Comparison of ENCODE assay signal across 24 cellular contexts in genomic region chr17:48567209-48567608, GRCh38. TPM values are rescaled to one million over a fixed set of nuclear protein-coding genes. Genes with fewer than 3 reads are reported as not detected.
DNase-seq lines count a peak whose midpoint lies in the region; ATAC-seq, FAIRE-seq and TF ChIP-seq lines count a peak whose summit lies in the region.
"Had no signal": no experiment of that assay in that cellular context is flagged by ENCODE, and none has a peak within 500 bp of the region (broad histone marks: within the 10 kb centered on the region; RNA-seq: fewer than 3 reads in every experiment).

No MANE protein-coding gene starts in this region.

- no peak overlapping the region for H3K4me3 ChIP-seq in HEK293 (ENCODE audit: low read depth, low read length)
- peak overlapping the region in 3 of 4 experiments; percentile 28 to 98 (median 77) for H3K4me3 ChIP-seq in fibroblast of lung (replicated peaks in 1 of 4; ENCODE audit: control extremely low read depth in 1 of 4, insufficient read depth in 1 of 4, low read depth in 3 of 4, low read length in 4 of 4)
- no peak overlapping the region for H3K4me3 ChIP-seq in sigmoid colon
- no peak overlapping the region for H3K4me3 ChIP-seq in dorsolateral prefrontal cortex
- no peak overlapping the region for H3K4me3 ChIP-seq in left lung
- H3K4me3 ChIP-seq: ovary, right lobe of liver had no signal

- H3K79me2 ChIP-seq in fibroblast of lung (ENCODE audit: control insufficient read depth, insufficient read depth, low read length) = peaks cover 99% of the 10 kb centered on the region

- H3K36me3 ChIP-seq in HEK293 (ENCODE audit: control insufficient read depth in 2 of 2, insufficient read depth in 1 of 2, low read length in 2 of 2) (peaks cover 8 to 57% of the 10 kb centered on the region in 2 experiments), fibroblast of lung (ENCODE audit: control insufficient read depth, insufficient read depth, low read length) (peaks cover 10% of the 10 kb centered on the region), sigmoid colon (no peaks in the 10 kb centered on the region), left lung (no peaks in the 10 kb centered on the region)
- H3K36me3 ChIP-seq: ovary, right lobe of liver had no signal

- TF ChIP-seq CTCF in HEK293 (tag by site-specific recombination; IDR thresholded peaks at IDR 0.05) (no peak), fibroblast of lung (conservative IDR thresholded peaks at IDR 0.05 in 1 of 2, IDR thresholded peaks at IDR 0.05 in 1 of 2; ENCODE audit: low read depth in 1 of 2, low read length in 2 of 2) (no peak), sigmoid colon (IDR thresholded peaks at IDR 0.05) (no peak), dorsolateral prefrontal cortex (IDR thresholded peaks at IDR 0.05 in 54 of 56, conservative IDR thresholded peaks at IDR 0.05 in 2 of 56; ENCODE audit: low read depth in 1 of 56, partially characterized antibody in 56 of 56) (no peak), left lung (IDR thresholded peaks at IDR 0.05) (no peak)

- TF ChIP-seq EP300 in sigmoid colon (IDR thresholded peaks at IDR 0.05) = no peak

- 15 to 53% methylated on average over 6 of the region's 6 CpGs for WGBS in sigmoid colon, 2 donors

- H3K9me3 ChIP-seq in HEK293 (ENCODE audit: control insufficient read depth, insufficient read depth, low read depth, low read length) (no peaks in the 10 kb centered on the region), fibroblast of lung (ENCODE audit: control insufficient read depth, insufficient read depth, low read depth, low read length) (no peaks in the 10 kb centered on the region), sigmoid colon (no peaks in the 10 kb centered on the region), left lung (no peaks in the 10 kb centered on the region)
- H3K9me3 ChIP-seq: ovary, right lobe of liver had no signal

- no peak overlapping the region for H2AFZ ChIP-seq in fibroblast of lung (ENCODE audit: low read length)

- H3K9ac ChIP-seq in fibroblast of lung (ENCODE audit: insufficient read depth, low read length) = no peak overlapping the region
- H3K9ac ChIP-seq: KMS-11 had no signal

- no peak for FAIRE-seq in GM12891 (lab: Jason Lieb, UNC)
- FAIRE-seq: keratinocyte, TTC549 had no signal

- ATAC-seq in left lung = no peak
- ATAC-seq: natural killer cell, right lobe of liver had no signal

- H3K27me3 ChIP-seq in fibroblast of lung (ENCODE audit: control insufficient read depth, insufficient read depth, low read length) (no peaks in the 10 kb centered on the region), sigmoid colon (no peaks in the 10 kb centered on the region), dorsolateral prefrontal cortex (peaks cover 16 to 100% (median 99%) of the 10 kb centered on the region in 45 donors), left lung (peaks cover 43 to 100% of the 10 kb centered on the region in 2 donors)
- H3K27me3 ChIP-seq: ovary had no signal

- no peaks in the 10 kb centered on the region for H4K20me1 ChIP-seq in fibroblast of lung (ENCODE audit: control insufficient read depth, extremely low read depth, insufficient read depth, low read length)

- POLR2A ChIA-PET in HEK293 (lab: Yijun Ruan, JAX) = interaction anchor here (0.5 kb wide), 1 partner anchor 13 kb away, joined by 3 read pairs; no protein-coding TSS in a partner anchor

- peak; percentile 88 for DNase-seq in NCI-H69 (lab: John Stamatoyannopoulos, UW)
- peak; percentile 20 to 82 for DNase-seq in fibroblast of lung (ENCODE audit: low read depth in 2 of 2)
- no peak for DNase-seq in sigmoid colon
- DNase-seq in dorsolateral prefrontal cortex = no peak
- no peak for DNase-seq in left lung
- no peak for DNase-seq in mucosa of gallbladder (ENCODE audit: low spot score)
- DNase-seq in GM12891 (ENCODE audit: insufficient read length, low spot score) = no peak
- DNase-seq: activated CD8-positive, alpha-beta memory T cell treated with anti-CD3 and anti-CD28 coated beads for 24 hours; anterior cingulate cortex; GDM1; HCEC 1CT; mammary epithelial cell; natural killer cell; NCI-H1694 treated with DMSO at 0.1 percent for 48 hours; NCI-H526 treated with DMSO at 0.1 percent for 48 hours; ovary; right lobe of liver; SHP77 treated with DMSO at 0.1 percent for 48 hours had no signal

- intact Hi-C loops in sigmoid colon (cut with DNase I) = no loop called here
- intact Hi-C loops in dorsolateral prefrontal cortex (cut with DNase I) = no loop called here
- intact Hi-C loops in left lung (cut with DNase I) = no loop called here

- TF ChIP-seq POLR2A in sigmoid colon (IDR thresholded peaks at IDR 0.05) (no peak), GM12891 (IDR thresholded peaks at IDR 0.05; ENCODE audit: low read depth, low read length) (no peak)

- peak overlapping the region; percentile 90 for H3K4me2 ChIP-seq in fibroblast of lung (ENCODE audit: extremely low read depth, insufficient read depth, low read length)
- H3K4me2 ChIP-seq: KMS-11 had no signal

- H3K27ac ChIP-seq in HEK293 (ENCODE audit: extremely low read depth, low read depth, low read length) (peak overlapping the region; percentile 47), fibroblast of lung (ENCODE audit: insufficient read depth, low read length) (peak overlapping the region; percentile 86), sigmoid colon (peak overlapping the region; percentile 94 to 99 (median 96)), dorsolateral prefrontal cortex (no peak overlapping the region), left lung (peak overlapping the region in 1 of 2 donors; percentile 95)
- H3K27ac ChIP-seq: epithelial cell of prostate, KMS-11, ovary had no signal

- peaks cover 92% of the 10 kb centered on the region for H3K4me1 ChIP-seq in HEK293 (ENCODE audit: control insufficient read depth, insufficient read depth, low read length)
- H3K4me1 ChIP-seq in fibroblast of lung (ENCODE audit: control insufficient read depth, extremely low read depth, insufficient read depth, low read length) = peaks cover 35% of the 10 kb centered on the region
- H3K4me1 ChIP-seq in sigmoid colon = peaks cover 0 to 100% (median 97%) of the 10 kb centered on the region in 4 donors
- H3K4me1 ChIP-seq in left lung = peaks cover 3 to 19% of the 10 kb centered on the region in 2 donors
- H3K4me1 ChIP-seq: right lobe of liver had no signal

- CTCF ChIA-PET in HEK293 (lab: Yijun Ruan, JAX) = interaction anchor here (1.5 kb wide), 1 partner anchor 259 kb away, joined by 5 read pairs; no protein-coding TSS in a partner anchor

TF ChIP-seq in HEK293, 187 proteins besides CTCF, POLR2A, EP300 and RAD21 (continues in another document):
- TF ChIP-seq IKZF3 (tag by site-specific recombination; IDR thresholded peaks at IDR 0.05) (peak; percentile 40; the same call in 1 of the 2 replicates), FEZF1 (tag by site-specific recombination; IDR thresholded peaks at IDR 0.05) (peak; percentile 58; the same call in 1 of the 2 replicates)

TF ChIP-seq in GM12891, 5 proteins besides CTCF, POLR2A, EP300 and RAD21 (continues in another document):
- TF ChIP-seq POLR2AphosphoS5 (IDR thresholded peaks at IDR 0.05; ENCODE audit: low read depth, low read length) = no peak
- no peak for TF ChIP-seq POU2F2 (IDR thresholded peaks at IDR 0.05; ENCODE audit: low read depth, low read length)

RNA-seq across cellular contexts. Expression of gene HOXB4, which starts 10.9 kb away (rescaled TPM):
- total RNA-seq in fibroblast of lung = 6.2 and 8.9 TPM in 2 replicates
- polyA plus RNA-seq in fibroblast of lung = 3.4 and 3.8 TPM in 2 replicates
- polyA plus RNA-seq in fibroblast of lung (2012) = 4.5 and 5.6 TPM in 2 replicates
- polyA minus RNA-seq in fibroblast of lung (ENCODE audit: low replicate concordance) = 3.8 and 5.0 TPM in 2 replicates
- 1 to 10 TPM; 4.6 to 8.3 (median 5.4) TPM for total RNA-seq in sigmoid colon
- 1 to 10 TPM in 2 of 3 donors, under 1 TPM in 1; 0.23 to 2.7 (median 1.2) TPM for polyA plus RNA-seq in sigmoid colon
- total RNA-seq in dorsolateral prefrontal cortex = under 1 TPM in 9 of 120 experiments, not detected in 111; 0.13 to 0.32 (median 0.21) TPM
- total RNA-seq in left lung = 1 to 10 TPM; 4.5 to 4.8 TPM
- total RNA-seq in mucosa of gallbladder = 6.4 TPM
- 2.6 TPM for polyA plus RNA-seq in GM12891 (2012; ENCODE audit: low read depth, missing spikeins)
- polyA plus RNA-seq: CD14-positive monocyte had no signal

RNA-seq across cellular contexts. Expression of gene HOXB2, which starts 22.3 kb away (rescaled TPM):
- total RNA-seq in fibroblast of lung = 9.2 and 12.2 TPM in 2 replicates
- 12.3 and 15.9 TPM in 2 replicates for polyA plus RNA-seq in fibroblast of lung
- polyA plus RNA-seq in fibroblast of lung (2012) = 18.2 and 25.8 TPM in 2 replicates
- polyA minus RNA-seq in fibroblast of lung (ENCODE audit: low replicate concordance) = 10.2 and 12.9 TPM in 2 replicates
- total RNA-seq in sigmoid colon = 10 to 100 TPM; 44.9 to 86.1 (median 63.6) TPM
- 1 to 10 TPM; 1.6 to 7.8 (median 3.0) TPM for polyA plus RNA-seq in sigmoid colon
- total RNA-seq in dorsolateral prefrontal cortex = 1 to 10 TPM in 8 of 120 experiments, under 1 TPM in 20, not detected in 92; 0.26 to 1.7 (median 0.62) TPM
- total RNA-seq in left lung = 10 to 100 TPM in 1 of 2 donors, 1 to 10 TPM in 1; 9.7 to 11.8 TPM
- 23.4 TPM for total RNA-seq in mucosa of gallbladder
- polyA plus RNA-seq in GM12891 (2012; ENCODE audit: low read depth, missing spikeins) = 6.4 TPM

RNA-seq across cellular contexts. Expression of gene HOXB3, which starts 22.8 kb away (rescaled TPM):
- total RNA-seq in fibroblast of lung = 15.7 and 28.6 TPM in 2 replicates
- 15.7 and 19.5 TPM in 2 replicates for polyA plus RNA-seq in fibroblast of lung
- 20.9 and 25.3 TPM in 2 replicates for polyA plus RNA-seq in fibroblast of lung (2012)
- polyA minus RNA-seq in fibroblast of lung (ENCODE audit: low replicate concordance) = 3.5 and 4.9 TPM in 2 replicates
- total RNA-seq in sigmoid colon = 10 to 100 TPM; 25.3 to 64.3 (median 30.1) TPM
- 10 to 100 TPM in 2 of 3 donors, 1 to 10 TPM in 1; 6.2 to 16.7 (median 10.2) TPM for polyA plus RNA-seq in sigmoid colon
- total RNA-seq in dorsolateral prefrontal cortex = 1 to 10 TPM in 2 of 120 experiments, under 1 TPM in 18, not detected in 100; 0.11 to 1.4 (median 0.58) TPM
- 10 to 100 TPM; 10.4 to 15.0 TPM for total RNA-seq in left lung
- total RNA-seq in mucosa of gallbladder = 17.2 TPM
- 6.2 TPM for polyA plus RNA-seq in GM12891 (2012; ENCODE audit: low read depth, missing spikeins)
- polyA plus RNA-seq: CD14-positive monocyte had no signal

RNA-seq across cellular contexts. Expression of gene HOXB5, which starts 26.4 kb away (rescaled TPM):
- total RNA-seq in fibroblast of lung (1.0 and 2.1 TPM in 2 replicates), sigmoid colon (1 to 10 TPM; 1.5 to 2.5 (median 2.1) TPM), dorsolateral prefrontal cortex (under 1 TPM in 1 of 120 experiments, not detected in 119; 0.23 TPM), left lung (1 to 10 TPM; 3.3 to 4.2 TPM), mucosa of gallbladder (0.49 TPM)
- polyA plus RNA-seq in fibroblast of lung (9.4 and 17.2 TPM in 2 replicates), sigmoid colon (10 to 100 TPM in 1 of 3 donors, 1 to 10 TPM in 2; 3.2 to 13.9 (median 4.2) TPM)
- 24.6 and 41.8 TPM in 2 replicates for polyA plus RNA-seq in fibroblast of lung (2012)
- polyA minus RNA-seq in fibroblast of lung (ENCODE audit: low replicate concordance) = 3.8 and 5.5 TPM in 2 replicates
- polyA plus RNA-seq in GM12891 (2012; ENCODE audit: low read depth, missing spikeins) = not detected
- total RNA-seq: mammary epithelial cell, natural killer cell had no signal
- polyA plus RNA-seq: CD14-positive monocyte, keratinocyte, mammary epithelial cell had no signal

RNA-seq across cellular contexts. Expression of gene HOXB1, which starts 36.4 kb away (rescaled TPM):
- not detected in 2 replicates for total RNA-seq in fibroblast of lung
- polyA plus RNA-seq in fibroblast of lung = not detected in 2 replicates
- polyA plus RNA-seq in fibroblast of lung (2012) = not detected in 2 replicates
- polyA minus RNA-seq in fibroblast of lung (ENCODE audit: low replicate concordance) = not detected in 2 replicates
- under 1 TPM in 1 of 4 donors, not detected in 3; 0.27 TPM for total RNA-seq in sigmoid colon
- polyA plus RNA-seq in sigmoid colon = under 1 TPM in 2 of 3 donors, not detected in 1; 0.60 to 0.92 TPM
- not detected for total RNA-seq in dorsolateral prefrontal cortex
- total RNA-seq in left lung = not detected
- total RNA-seq in mucosa of gallbladder = not detected
- polyA plus RNA-seq in GM12891 (2012; ENCODE audit: low read depth, missing spikeins) = not detected
- total RNA-seq: mammary epithelial cell, natural killer cell, ovary, right lobe of liver had no signal
- polyA plus RNA-seq: CD14-positive monocyte, keratinocyte, mammary epithelial cell, ovary had no signal

Comparison
In these comparisons a context has a peak if more than half of its experiments do, and no peak if none do; other contexts are left out.
1. H3K27ac ChIP-seq: peak in HEK293 (single experiment), fibroblast of lung (single experiment) and sigmoid colon (4 of 4); none in dorsolateral prefrontal cortex (0 of 59).
2. H3K4me3 ChIP-seq: peak in fibroblast of lung (3 of 4); none in HEK293 (single experiment), sigmoid colon (0 of 4), dorsolateral prefrontal cortex (0 of 59) and left lung (0 of 2).
3. DNase-seq: peak in NCI-H69 (single experiment) and fibroblast of lung (2 of 2); none in sigmoid colon (single experiment), dorsolateral prefrontal cortex (0 of 10), left lung (0 of 2), mucosa of gallbladder (single experiment) and GM12891 (single experiment).